ENCODE assay signal across 6 cellular contexts in genomic region chr2:79569048-79569447, GRCh38. TPM values are rescaled to one million over a fixed set of nuclear protein-coding genes. Genes with fewer than 3 reads are reported as not detected.
"Had no signal": no experiment of that assay in that cellular context is flagged by ENCODE, and none has a peak within 500 bp of the region (broad histone marks: within the 10 kb centered on the region; RNA-seq: fewer than 3 reads in every experiment).

No MANE protein-coding gene starts in this region.

- DNase-seq: IMR-90 had no signal

- H3K4me1 Mint-ChIP-seq: IgD-negative memory B cell had no signal

- ATAC-seq: HepG2, K562 had no signal

- H3K27ac Mint-ChIP-seq: IgD-negative memory B cell had no signal

- H3K4me3 Mint-ChIP-seq: IgD-negative memory B cell had no signal

- H3K27me3 Mint-ChIP-seq: IgD-negative memory B cell had no signal

- H3K4me3 ChIP-seq: K562 had no signal

- H3K27ac ChIP-seq: HL-60 had no signal

RNA-seq across cellular contexts. Expression of gene CTNNA2, which starts 56.2 kb away (rescaled TPM):
- total RNA-seq: HepG2, HT1080, IMR-90 had no signal
- polyA plus RNA-seq: HepG2, IgD-negative memory B cell, IMR-90 had no signal
